Comparison of ENCODE assay signal across 26 cellular contexts in the genomic region with DNA sequence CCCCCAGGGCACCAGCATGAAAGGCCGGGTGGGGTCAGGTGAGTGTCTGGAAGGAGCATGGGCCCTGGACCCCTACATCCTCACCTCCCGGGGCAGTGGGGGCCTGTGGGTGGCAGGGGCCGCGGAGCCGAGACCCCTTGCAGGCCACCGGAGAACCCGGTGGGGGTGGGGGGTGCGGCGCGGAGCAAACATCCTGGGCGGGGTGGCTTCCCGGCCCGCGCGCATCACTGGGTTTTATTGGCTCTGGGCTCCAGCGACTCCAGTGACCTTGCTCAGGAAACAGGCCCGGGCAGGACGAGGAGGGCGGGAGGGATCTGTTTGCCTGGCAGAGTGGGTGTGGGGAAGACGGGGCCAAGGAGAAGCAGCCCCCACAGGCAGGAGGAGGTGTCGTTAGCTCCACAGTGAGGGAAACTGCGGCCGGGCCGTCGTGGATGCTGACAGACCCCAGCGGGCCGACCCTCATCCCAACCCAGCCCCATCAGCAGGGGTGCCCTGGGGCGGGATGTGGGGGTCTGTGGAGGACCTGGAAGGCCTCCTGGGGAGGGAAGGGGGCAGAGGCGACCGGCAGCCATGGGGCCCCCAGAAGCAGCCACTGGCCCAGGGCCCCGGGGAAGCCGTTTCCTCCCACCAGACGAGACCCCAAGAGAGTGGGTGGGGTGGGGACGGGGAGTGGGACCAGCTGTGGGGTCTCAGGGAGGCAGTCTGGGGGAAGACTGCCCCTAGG. TPM values are rescaled to one million over a fixed set of nuclear protein-coding genes. Genes with fewer than 3 reads are reported as not detected.
DNase-seq lines count a peak whose midpoint lies in the region; FAIRE-seq and TF ChIP-seq lines count a peak whose summit lies in the region.
"Had no signal": no experiment of that assay in that cellular context is flagged by ENCODE, and none has a peak within 500 bp of the region (broad histone marks: within the 10 kb centered on the region; RNA-seq: fewer than 3 reads in every experiment).

No MANE protein-coding gene starts in this region.

- FAIRE-seq in HTR-8/SVneo (lab: Jason Lieb, UNC) = peak; percentile 84

- H3K4me1 ChIP-seq in adrenal gland (replicated peaks in 1 of 2) (peaks cover 0 to 8% of the 10 kb centered on the region in 2 donors), neuronal stem cell (ENCODE audit: control insufficient read depth in 2 of 2, insufficient read depth in 1 of 2, low read depth in 1 of 2, low read length in 2 of 2) (peaks cover 9 to 10% of the 10 kb centered on the region in 2 donors)
- H3K4me1 ChIP-seq: foreskin keratinocyte, psoas muscle, SJSA1 had no signal

- H2BK12ac ChIP-seq in neuronal stem cell (ENCODE audit: low read length) = peak overlapping the region; percentile 22

- H3K79me1 ChIP-seq in neuronal stem cell (ENCODE audit: low read depth, low read length) = peaks cover 5% of the 10 kb centered on the region

- no peak overlapping the region for H3K27ac ChIP-seq in adrenal gland
- H3K27ac ChIP-seq in neuronal stem cell (replicated peaks; ENCODE audit: low read length) = no peak overlapping the region
- H3K27ac ChIP-seq in brain microvascular endothelial cell = no peak overlapping the region
- H3K27ac ChIP-seq: foreskin keratinocyte, psoas muscle, SJSA1, skin epidermis had no signal

- H3K14ac ChIP-seq in neuronal stem cell (ENCODE audit: low read length) = peak overlapping the region; percentile 21

- H3K9me3 ChIP-seq in adrenal gland (replicated peaks in 1 of 3) = peaks cover 0 to 8% (median 0%) of the 10 kb centered on the region in 3 donors
- H3K9me3 ChIP-seq in neuronal stem cell (replicated peaks in 1 of 2; ENCODE audit: control insufficient read depth in 2 of 2, insufficient read depth in 1 of 2, low read depth in 1 of 2, low read length in 2 of 2) = peaks cover 12 to 14% of the 10 kb centered on the region in 2 donors
- H3K9me3 ChIP-seq: SJSA1 had no signal

- WGBS in adrenal gland, 4 donors = 34 to 50% (median 37%) methylated on average over 11 to 34 of the region's 34 CpGs
- no CpG with 5 or more reads among the region's 34 CpGs for WGBS in neuronal stem cell (ENCODE audit: extremely low coverage in 2 of 2, insufficient read length in 2 of 2, insufficient replicate concordance in 1 of 2), 2 donors

- peak overlapping the region; percentile 82 for H2BK5ac ChIP-seq in neuronal stem cell (ENCODE audit: low read length)

- H3K18ac ChIP-seq in neuronal stem cell (ENCODE audit: low read length) = peak overlapping the region; percentile 64

- H2BK15ac ChIP-seq in neuronal stem cell (ENCODE audit: low read length) = peak overlapping the region; percentile 81

- H3K27me3 ChIP-seq in adrenal gland (no peaks in the 10 kb centered on the region), neuronal stem cell (ENCODE audit: control insufficient read depth in 3 of 3, insufficient read depth in 3 of 3, low read depth in 1 of 3, low read length in 3 of 3) (peaks cover 0 to 36% (median 0%) of the 10 kb centered on the region in 3 experiments), brain microvascular endothelial cell (replicated peaks) (peaks cover 25% of the 10 kb centered on the region)

- peak overlapping the region; percentile 55 for H3K23ac ChIP-seq in neuronal stem cell (ENCODE audit: low read depth, low read length, poor library complexity)

- intact Hi-C loops in adrenal gland (cut with DNase I) = no loop called here

- TF ChIP-seq CTCF in adrenal gland (IDR thresholded peaks at IDR 0.05) = no peak
- TF ChIP-seq CTCF in brain microvascular endothelial cell (IDR thresholded peaks at IDR 0.05; ENCODE audit: low read depth, low read length, missing control alignments) = no peak

- no peak overlapping the region for H2BK120ac ChIP-seq in neuronal stem cell (ENCODE audit: low read depth, low read length)

- H2AK5ac ChIP-seq in neuronal stem cell (ENCODE audit: low read depth, low read length) = peak overlapping the region; percentile 92

- H3K9ac ChIP-seq in neuronal stem cell (ENCODE audit: low read depth, low read length, poor library complexity) = no peak overlapping the region

- H3K4me3 ChIP-seq in adrenal gland = no peak overlapping the region
- no peak overlapping the region for H3K4me3 ChIP-seq in neuronal stem cell (ENCODE audit: low read length in 2 of 2)
- H3K4me3 ChIP-seq in brain microvascular endothelial cell (ENCODE audit: low read depth, low read length) = no peak overlapping the region
- H3K4me3 ChIP-seq: lung, psoas muscle, SJSA1, skin epidermis had no signal

- H3K4me2 ChIP-seq in neuronal stem cell (ENCODE audit: insufficient read depth, low read length, poor library complexity, severe bottlenecking) = no peak overlapping the region

- H3K4ac ChIP-seq in neuronal stem cell (ENCODE audit: low read length) = no peak overlapping the region

- H3K36me3 ChIP-seq in adrenal gland (replicated peaks in 1 of 2) = no peaks in the 10 kb centered on the region
- peaks cover 0 to 2% of the 10 kb centered on the region in 2 donors for H3K36me3 ChIP-seq in neuronal stem cell (replicated peaks in 1 of 2; ENCODE audit: control insufficient read depth in 2 of 2, insufficient read depth in 2 of 2, low read length in 2 of 2)
- no peaks in the 10 kb centered on the region for H3K36me3 ChIP-seq in brain microvascular endothelial cell (replicated peaks)
- H3K36me3 ChIP-seq: SJSA1 had no signal

- DNase-seq in DMS153 (lab: John Stamatoyannopoulos, UW) (peak; percentile 33), HTR-8/SVneo (ENCODE audit: insufficient read length, low spot score) (peak; percentile 58), adrenal gland (peak in 5 of 7 donors; percentile 44 to 68 (median 56)), neuronal stem cell (ENCODE audit: low spot score) (no peak), C1 segment of cervical spinal cord (lab: John Stamatoyannopoulos, UW) (no peak), brain microvascular endothelial cell (no peak)
- DNase-seq in activated naive CD4-positive, alpha-beta T cell (lab: John Stamatoyannopoulos, UW) = no peak
- no peak for DNase-seq in activated CD4-positive, alpha-beta T cell treated with anti-CD3 and anti-CD28 coated beads for 1 hour
- DNase-seq: activated CD4-positive, alpha-beta T cell treated with anti-CD3 and anti-CD28 coated beads, Interleukin-2, amount 10 ng/mL, durations not matched to agents 7 days and 5 days; activated naive CD8-positive, alpha-beta T cell treated with anti-CD3 and anti-CD28 coated beads, Interleukin-2, amount 10 ng/mL, durations not matched to agents 7 days and 5 days; CD4-positive, alpha-beta memory T cell; erythroblast; foreskin keratinocyte; GOT3; islet precursor cell; KG1; MV-4-11; NCI-H187; NCI-H345; psoas muscle; stimulated activated CD4-positive, alpha-beta T cell treated with anti-CD3 and anti-CD28 coated beads, Interleukin-1b, Interleukin-23, amount 100 ng/mL, for 48 hours had no signal

- no peak overlapping the region for H4K91ac ChIP-seq in neuronal stem cell (ENCODE audit: low read depth, low read length, poor library complexity)

- peak overlapping the region; percentile 29 for H2AFZ ChIP-seq in neuronal stem cell (ENCODE audit: low read length)

- no peak for TF ChIP-seq POLR2A in adrenal gland (IDR thresholded peaks at IDR 0.05)

- in situ Hi-C loops in brain microvascular endothelial cell (cut with HindIII; ENCODE audit: low pct_ligation_motif_present, low sequenced_read_pairs) = no loop called here

- H4K8ac ChIP-seq in neuronal stem cell (ENCODE audit: low read depth, low read length) = no peak overlapping the region

RNA-seq across cellular contexts. Expression of a gene that starts 10.6 kb away (rescaled TPM):
- 10 to 100 TPM in 1 of 8 donors, 1 to 10 TPM in 6, under 1 TPM in 1; 0.79 to 14.4 (median 3.0) TPM for total RNA-seq in adrenal gland
- under 1 TPM in 2 of 3 donors, not detected in 1; 0.17 to 0.24 TPM for polyA plus RNA-seq in adrenal gland
- not detected for polyA plus RNA-seq in neuronal stem cell (2013, experiment 1 of 2)
- not detected for polyA plus RNA-seq in neuronal stem cell (2013, experiment 2 of 2)
- total RNA-seq: activated CD4-positive, alpha-beta T cell treated with anti-CD3 and anti-CD28 coated beads, Interleukin-2, amount 10 ng/mL, durations not matched to agents 7 days and 5 days; activated naive CD8-positive, alpha-beta T cell treated with anti-CD3 and anti-CD28 coated beads, Interleukin-2, amount 10 ng/mL, durations not matched to agents 7 days and 5 days; CD4-positive, alpha-beta memory T cell; cerebellum; foreskin keratinocyte; SJSA1; T-helper 1 cell treated with Interleukin-12 subunit alpha and Interleukin-12 subunit beta and Interleukin-4 antibody, amounts not matched to agents 30 ng/mL and 1 ng/mL, for 36 hours had no signal
- polyA plus RNA-seq: CD4-positive, alpha-beta memory T cell; foreskin keratinocyte; lung had no signal

RNA-seq across cellular contexts. Expression of a gene that starts 12.9 kb away (rescaled TPM):
- total RNA-seq in adrenal gland = under 1 TPM in 2 of 8 donors, not detected in 6; 0.14 to 0.19 TPM
- polyA plus RNA-seq in adrenal gland = under 1 TPM in 2 of 3 donors, not detected in 1; 0.30 to 0.64 TPM
- polyA plus RNA-seq in neuronal stem cell (2013, experiment 1 of 2) = not detected
- polyA plus RNA-seq in neuronal stem cell (2013, experiment 2 of 2) = not detected
- total RNA-seq: activated CD4-positive, alpha-beta T cell treated with anti-CD3 and anti-CD28 coated beads, Interleukin-2, amount 10 ng/mL, durations not matched to agents 7 days and 5 days; activated naive CD8-positive, alpha-beta T cell treated with anti-CD3 and anti-CD28 coated beads, Interleukin-2, amount 10 ng/mL, durations not matched to agents 7 days and 5 days; CD4-positive, alpha-beta memory T cell; cerebellum; foreskin keratinocyte; psoas muscle; SJSA1; T-helper 1 cell treated with Interleukin-12 subunit alpha and Interleukin-12 subunit beta and Interleukin-4 antibody, amounts not matched to agents 30 ng/mL and 1 ng/mL, for 36 hours had no signal
- polyA plus RNA-seq: CD4-positive, alpha-beta memory T cell; foreskin keratinocyte; psoas muscle had no signal

Comparison
In these comparisons a context has a peak if more than half of its experiments do, and no peak if none do; other contexts are left out.
1. DNase-seq: peak in DMS153 (single experiment), HTR-8/SVneo (single experiment) and adrenal gland (5 of 7); none in neuronal stem cell (single experiment), activated naive CD4-positive, alpha-beta T cell (0 of 4), C1 segment of cervical spinal cord (0 of 14), activated CD4-positive, alpha-beta T cell treated with anti-CD3 and anti-CD28 coated beads for 1 hour (single experiment) and brain microvascular endothelial cell (single experiment).